Comparison of ENCODE assay signal across 12 cellular contexts in the genomic region with DNA sequence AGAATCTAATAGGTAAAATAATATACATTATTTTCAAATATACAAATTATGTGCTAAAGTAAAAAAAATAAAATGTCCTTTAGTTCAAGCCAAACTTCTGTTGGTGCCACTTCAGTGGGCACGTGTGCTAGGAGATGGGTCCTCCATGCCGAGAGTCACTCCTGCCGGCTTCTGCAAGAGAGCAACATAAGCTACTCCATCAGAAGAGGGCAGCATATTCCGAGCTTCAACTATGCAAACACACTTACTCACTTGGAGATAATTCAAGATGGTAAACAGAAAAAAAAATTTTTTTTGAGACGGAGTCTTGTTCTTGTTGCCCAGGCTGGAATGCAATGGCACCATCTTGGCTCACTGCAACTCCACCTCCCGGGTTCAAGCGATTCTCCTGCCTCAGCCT. TPM values are rescaled to one million over a fixed set of nuclear protein-coding genes. Genes with fewer than 3 reads are reported as not detected.
DNase-seq lines count a peak whose midpoint lies in the region; ATAC-seq and TF ChIP-seq lines count a peak whose summit lies in the region.
"Had no signal": no experiment of that assay in that cellular context is flagged by ENCODE, and none has a peak within 500 bp of the region (broad histone marks: within the 10 kb centered on the region; RNA-seq: fewer than 3 reads in every experiment).

No MANE protein-coding gene starts in this region.

- H3K9me3 Mint-ChIP-seq in WTC11: no peaks in the 10 kb centered on the region
- H3K9me3 Mint-ChIP-seq: activated T-cell treated with anti-CD3 and anti-CD28 coated beads, Interleukin-2, amount 50 U/mL, for 4 hours; CD8-positive, alpha-beta T cell had no signal

- H3K9ac ChIP-seq in HCT116 (ENCODE audit: low read length): no peak overlapping the region

- no peak overlapping the region for H2AFZ ChIP-seq in HCT116 (ENCODE audit: low read depth, low read length, poor library complexity, severe bottlenecking)

- H3K4me3 Mint-ChIP-seq in WTC11: no peak overlapping the region
- H3K4me3 Mint-ChIP-seq: activated T-cell treated with anti-CD3 and anti-CD28 coated beads, Interleukin-2, amount 50 U/mL, for 4 hours; CD8-positive, alpha-beta T cell had no signal

- H3K27me3 ChIP-seq in HCT116 (ENCODE audit: insufficient read depth, low read length): no peaks in the 10 kb centered on the region

- DNase-seq in HCT116 (ENCODE audit: low read depth, low spot score) (no peak), WTC11 (ENCODE audit: low spot score) (no peak), fibroblast of the conjunctiva (ENCODE audit: low read depth) (peak; percentile 16), pons (ENCODE audit: low spot score) (peak; percentile 69), DMS114 treated with DMSO at 0.1 percent for 48 hours (lab: John Stamatoyannopoulos, UW; ENCODE audit: unreplicated experiment) (no peak), NK-92 (lab: John Stamatoyannopoulos, UW; ENCODE audit: unreplicated experiment) (no peak)
- DNase-seq: activated CD4-positive, alpha-beta T cell treated with anti-CD3 and anti-CD28 coated beads for 1 hour; activated T-cell treated with anti-CD3 and anti-CD28 coated beads, Interleukin-2, amount 50 U/mL, for 4 hours; CD8-positive, alpha-beta T cell; NCI-H748 treated with DMSO at 0.1 percent for 48 hours had no signal

- H4K20me1 ChIP-seq in HCT116 (ENCODE audit: insufficient read depth): peaks cover 3% of the 10 kb centered on the region; the same call in 1 of the 2 replicates

- no peaks in the 10 kb centered on the region for H3K4me1 ChIP-seq in HCT116 (ENCODE audit: control insufficient read depth in 1 of 2, insufficient read depth in 2 of 2, low read length in 2 of 2)

- ATAC-seq in HCT116 (no peak), WTC11 (0 out of 2 replicates have a peak, but pooled peaks have one; percentile 16), GM21360 (IDR thresholded peaks at IDR 0.05; ENCODE audit: unreplicated experiment) (no peak), GM19467 (IDR thresholded peaks at IDR 0.05; ENCODE audit: unreplicated experiment) (no peak)
- ATAC-seq: activated T-cell treated with anti-CD3 and anti-CD28 coated beads, Interleukin-2, amount 50 U/mL, for 4 hours; CD8-positive, alpha-beta T cell had no signal

- POLR2A ChIA-PET in HCT116 (lab: Charles Lee) (no interaction called here), WTC11 (lab: Charles Lee) (no interaction called here)

- TF ChIP-seq CTCF in HCT116 (IDR thresholded peaks at IDR 0.05 in 2 of 3, conservative IDR thresholded peaks at IDR 0.05 in 1 of 3; ENCODE audit: borderline replicate concordance in 1 of 3, insufficient read depth in 1 of 3, low read depth in 2 of 3, low read length in 2 of 3) (no peak), WTC11 (IDR thresholded peaks at IDR 0.05) (no peak)

- no peak overlapping the region for H3K4me2 ChIP-seq in HCT116 (ENCODE audit: low read length)

- RAD21 ChIA-PET in HCT116 (lab: Charles Lee; ENCODE audit: low non-redundant PET in 1 of 2, low total read pairs in 2 of 2, uncharacterized antibody in 2 of 2, unreplicated experiment in 2 of 2): no interaction called here

- intact Hi-C loops in HCT116 (cut with micrococcal nuclease): no loop called here

- no peaks in the 10 kb centered on the region for H3K9me2 ChIP-seq in HCT116 (ENCODE audit: insufficient read depth)

- H3K9me3 ChIP-seq in HCT116 (ENCODE audit: control insufficient read depth in 1 of 2, insufficient read depth in 1 of 2, low read depth in 1 of 2, low read length in 2 of 2): no peaks in the 10 kb centered on the region

- H3K36me3 Mint-ChIP-seq in WTC11: peaks cover 57% of the 10 kb centered on the region

- 0 out of 2 replicates have a peak, but pooled peaks have one; percentile 9 for TF ChIP-seq RAD21 in HCT116 (IDR thresholded peaks at IDR 0.05; ENCODE audit: low read depth)

- H3K4me3 ChIP-seq in HCT116 (replicated peaks in 1 of 2; ENCODE audit: low read depth in 1 of 2, low read length in 2 of 2): no peak overlapping the region

- peaks cover 6% of the 10 kb centered on the region; the same call in 1 of the 2 replicates for H3K79me2 ChIP-seq in HCT116 (ENCODE audit: insufficient read depth, low read length)

- H3K27me3 Mint-ChIP-seq in WTC11 (ENCODE audit: low read depth): no peaks in the 10 kb centered on the region

- H3K36me3 ChIP-seq in HCT116 (ENCODE audit: control insufficient read depth in 1 of 2, insufficient read depth in 2 of 2, low read length in 2 of 2): peaks cover 38 to 39% of the 10 kb centered on the region in 2 experiments; a peak in 3 of 4 replicates

- CTCF ChIA-PET in HCT116 (lab: Charles Lee) (no interaction called here), WTC11 (lab: Charles Lee) (interaction anchor here (0.6 to 1.7 kb wide), 6 partner anchors 59 to 264 kb away, joined by 3 to 10 read pairs (median 3); a partner anchor contains a TSS)

- no TSS peak for BruUV-seq in HCT116 (replicated peaks; lab: Mats Ljungman, UMichigan)

- no peak overlapping the region for H3K27ac Mint-ChIP-seq in WTC11

- TF ChIP-seq POLR2A in HCT116 (IDR thresholded peaks at IDR 0.05; ENCODE audit: borderline replicate concordance, extremely low read depth, insufficient read depth, insufficient read length): no peak

- no peak overlapping the region for H3K27ac ChIP-seq in HCT116 (ENCODE audit: low read depth, low read length)

- H3K4me1 Mint-ChIP-seq in WTC11: no peaks in the 10 kb centered on the region

TF ChIP-seq in HCT116, 20 proteins besides CTCF, POLR2A, EP300 and RAD21:
- TF ChIP-seq EZH2phosphoT487 (IDR thresholded peaks at IDR 0.05; ENCODE audit: borderline replicate concordance) (no peak), CBX3 (IDR thresholded peaks at IDR 0.05; ENCODE audit: low read depth) (no peak)
- TF ChIP-seq, protein P1, sequence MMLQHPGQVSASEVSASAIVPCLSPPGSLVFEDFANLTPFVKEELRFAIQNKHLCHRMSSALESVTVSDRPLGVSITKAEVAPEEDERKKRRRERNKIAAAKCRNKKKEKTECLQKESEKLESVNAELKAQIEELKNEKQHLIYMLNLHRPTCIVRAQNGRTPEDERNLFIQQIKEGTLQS (IDR thresholded peaks at IDR 0.05): no peak
- TF ChIP-seq, protein P2, sequence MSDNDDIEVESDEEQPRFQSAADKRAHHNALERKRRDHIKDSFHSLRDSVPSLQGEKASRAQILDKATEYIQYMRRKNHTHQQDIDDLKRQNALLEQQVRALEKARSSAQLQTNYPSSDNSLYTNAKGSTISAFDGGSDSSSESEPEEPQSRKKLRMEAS (IDR thresholded peaks at IDR 0.05): no peak

TF ChIP-seq in WTC11, 78 proteins besides CTCF, POLR2A, EP300 and RAD21 (continues in another document):
- TF ChIP-seq, protein P3, sequence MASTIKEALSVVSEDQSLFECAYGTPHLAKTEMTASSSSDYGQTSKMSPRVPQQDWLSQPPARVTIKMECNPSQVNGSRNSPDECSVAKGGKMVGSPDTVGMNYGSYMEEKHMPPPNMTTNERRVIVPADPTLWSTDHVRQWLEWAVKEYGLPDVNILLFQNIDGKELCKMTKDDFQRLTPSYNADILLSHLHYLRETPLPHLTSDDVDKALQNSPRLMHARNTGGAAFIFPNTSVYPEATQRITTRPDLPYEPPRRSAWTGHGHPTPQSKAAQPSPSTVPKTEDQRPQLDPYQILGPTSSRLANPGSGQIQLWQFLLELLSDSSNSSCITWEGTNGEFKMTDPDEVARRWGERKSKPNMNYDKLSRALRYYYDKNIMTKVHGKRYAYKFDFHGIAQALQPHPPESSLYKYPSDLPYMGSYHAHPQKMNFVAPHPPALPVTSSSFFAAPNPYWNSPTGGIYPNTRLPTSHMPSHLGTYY (CRISPR knock-in tag; IDR thresholded peaks at IDR 0.05): no peak
- TF ChIP-seq, protein P4, sequence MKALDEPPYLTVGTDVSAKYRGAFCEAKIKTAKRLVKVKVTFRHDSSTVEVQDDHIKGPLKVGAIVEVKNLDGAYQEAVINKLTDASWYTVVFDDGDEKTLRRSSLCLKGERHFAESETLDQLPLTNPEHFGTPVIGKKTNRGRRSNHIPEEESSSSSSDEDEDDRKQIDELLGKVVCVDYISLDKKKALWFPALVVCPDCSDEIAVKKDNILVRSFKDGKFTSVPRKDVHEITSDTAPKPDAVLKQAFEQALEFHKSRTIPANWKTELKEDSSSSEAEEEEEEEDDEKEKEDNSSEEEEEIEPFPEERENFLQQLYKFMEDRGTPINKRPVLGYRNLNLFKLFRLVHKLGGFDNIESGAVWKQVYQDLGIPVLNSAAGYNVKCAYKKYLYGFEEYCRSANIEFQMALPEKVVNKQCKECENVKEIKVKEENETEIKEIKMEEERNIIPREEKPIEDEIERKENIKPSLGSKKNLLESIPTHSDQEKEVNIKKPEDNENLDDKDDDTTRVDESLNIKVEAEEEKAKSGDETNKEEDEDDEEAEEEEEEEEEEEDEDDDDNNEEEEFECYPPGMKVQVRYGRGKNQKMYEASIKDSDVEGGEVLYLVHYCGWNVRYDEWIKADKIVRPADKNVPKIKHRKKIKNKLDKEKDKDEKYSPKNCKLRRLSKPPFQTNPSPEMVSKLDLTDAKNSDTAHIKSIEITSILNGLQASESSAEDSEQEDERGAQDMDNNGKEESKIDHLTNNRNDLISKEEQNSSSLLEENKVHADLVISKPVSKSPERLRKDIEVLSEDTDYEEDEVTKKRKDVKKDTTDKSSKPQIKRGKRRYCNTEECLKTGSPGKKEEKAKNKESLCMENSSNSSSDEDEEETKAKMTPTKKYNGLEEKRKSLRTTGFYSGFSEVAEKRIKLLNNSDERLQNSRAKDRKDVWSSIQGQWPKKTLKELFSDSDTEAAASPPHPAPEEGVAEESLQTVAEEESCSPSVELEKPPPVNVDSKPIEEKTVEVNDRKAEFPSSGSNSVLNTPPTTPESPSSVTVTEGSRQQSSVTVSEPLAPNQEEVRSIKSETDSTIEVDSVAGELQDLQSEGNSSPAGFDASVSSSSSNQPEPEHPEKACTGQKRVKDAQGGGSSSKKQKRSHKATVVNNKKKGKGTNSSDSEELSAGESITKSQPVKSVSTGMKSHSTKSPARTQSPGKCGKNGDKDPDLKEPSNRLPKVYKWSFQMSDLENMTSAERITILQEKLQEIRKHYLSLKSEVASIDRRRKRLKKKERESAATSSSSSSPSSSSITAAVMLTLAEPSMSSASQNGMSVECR (CRISPR knock-in tag; IDR thresholded peaks at IDR 0.05; ENCODE audit: borderline replicate concordance): no peak
- TF ChIP-seq FOXK1 (CRISPR knock-in tag; IDR thresholded peaks at IDR 0.05) (no peak), CBFB (CRISPR knock-in tag; IDR thresholded peaks at IDR 0.05; ENCODE audit: low read depth) (no peak)

RNA-seq across cellular contexts. Expression of a gene that starts 24.4 kb away (rescaled TPM):
- 57.8 TPM for total RNA-seq in HCT116 (2021; ENCODE audit: unreplicated experiment)
- 22.7 and 29.4 TPM in 2 replicates for polyA plus RNA-seq in HCT116 (2012)
- 47.4 to 54.0 TPM (median 48.9 TPM) in 3 replicates for total RNA-seq in WTC11 (2021)

RNA-seq across cellular contexts. Expression of a gene that starts 31.4 kb away (rescaled TPM):
- total RNA-seq in HCT116 (2021; ENCODE audit: unreplicated experiment): 40.2 TPM
- polyA plus RNA-seq in HCT116 (2012): 17.1 and 20.1 TPM in 2 replicates
- total RNA-seq in WTC11 (2021): 25.6 to 30.0 TPM (median 28.4 TPM) in 3 replicates

Comparison
In these comparisons a context has a peak if more than half of its experiments do, and no peak if none do; other contexts are left out.
1. DNase-seq: peak in fibroblast of the conjunctiva (single experiment) and pons (single experiment); none in HCT116 (single experiment), WTC11 (single experiment), DMS114 treated with DMSO at 0.1 percent for 48 hours (single experiment) and NK-92 (single experiment).